In genomic region chr3:115401298-115401697, GRCh38 we compare ENCODE assay signal across 15 cellular contexts.
DNase-seq lines count a peak whose midpoint lies in the region; ATAC-seq and TF ChIP-seq lines count a peak whose summit lies in the region.
"Had no signal": no experiment of that assay in that cellular context is flagged by ENCODE, and none has a peak within 500 bp of the region (broad histone marks: within the 10 kb centered on the region; RNA-seq: fewer than 3 reads in every experiment).

No MANE protein-coding gene starts in this region.

- no peak overlapping the region for H3K4me3 Mint-ChIP-seq in progenitor cell of endocrine pancreas (ENCODE audit: low read depth)

- H3K9me3 ChIP-seq in ascending aorta = no peaks in the 10 kb centered on the region
- H3K9me3 ChIP-seq in smooth muscle cell (replicated peaks; ENCODE audit: low read depth) = no peaks in the 10 kb centered on the region
- H3K9me3 ChIP-seq in transverse colon = no peaks in the 10 kb centered on the region
- H3K9me3 ChIP-seq: colonic mucosa, lower lobe of right lung, pancreas, stomach had no signal

- H3K4me2 ChIP-seq in smooth muscle cell = peak overlapping the region; percentile 46

- H3K36me3 ChIP-seq in ascending aorta (no peaks in the 10 kb centered on the region), smooth muscle cell (ENCODE audit: low read depth) (no peaks in the 10 kb centered on the region), transverse colon (no peaks in the 10 kb centered on the region)
- H3K36me3 ChIP-seq: colonic mucosa, lower lobe of right lung, pancreas, stomach had no signal

- H3K4me1 ChIP-seq in ascending aorta = peaks cover 0 to 6% of the 10 kb centered on the region in 2 donors
- H3K4me1 ChIP-seq in smooth muscle cell (ENCODE audit: low read depth) = peaks cover 22% of the 10 kb centered on the region
- no peaks in the 10 kb centered on the region for H3K4me1 ChIP-seq in transverse colon
- H3K4me1 ChIP-seq: colonic mucosa, lower lobe of right lung, pancreas, stomach had no signal

- peak overlapping the region; percentile 74 for H3K9ac ChIP-seq in smooth muscle cell (ENCODE audit: low read depth)

- H3K9me3 Mint-ChIP-seq in progenitor cell of endocrine pancreas (ENCODE audit: low read depth) = no peaks in the 10 kb centered on the region

- intact Hi-C loops in ascending aorta (cut with DNase I) (loop anchor here (1.0 to 5.0 kb wide), 4 partner anchors 164 to 383 kb away; partner anchors contain the start of gene ZBTB20), left cardiac atrium (cut with DNase I) (no loop called here), transverse colon (cut with DNase I; ENCODE audit: low total_unique reads) (no loop called here)

- H4K20me1 ChIP-seq in smooth muscle cell (ENCODE audit: low read depth) = no peaks in the 10 kb centered on the region

- H3K4me1 Mint-ChIP-seq in progenitor cell of endocrine pancreas (ENCODE audit: low read depth) = no peaks in the 10 kb centered on the region

- in situ Hi-C loops in transverse colon (cut with MboI; ENCODE audit: low pct_ligation_motif_present in 1 of 4, low pct_unique_long_range_greater_than_20kb in 1 of 4, low sequenced_read_pairs in 3 of 4) = no loop called here

- no peak for TF ChIP-seq EP300 in transverse colon (IDR thresholded peaks at IDR 0.05; ENCODE audit: low read depth)

- peak; percentile 57 to 95 for ATAC-seq in left cardiac atrium
- ATAC-seq: lower lobe of right lung had no signal

- H3K27me3 ChIP-seq in ascending aorta = no peaks in the 10 kb centered on the region
- H3K27me3 ChIP-seq in smooth muscle cell (ENCODE audit: low read depth) = no peaks in the 10 kb centered on the region
- H3K27me3 ChIP-seq in transverse colon = no peaks in the 10 kb centered on the region
- H3K27me3 ChIP-seq: colonic mucosa, pancreas, stomach had no signal

- H3K79me2 ChIP-seq in smooth muscle cell (ENCODE audit: low read depth) = no peaks in the 10 kb centered on the region

- no peak overlapping the region for H3K27ac Mint-ChIP-seq in progenitor cell of endocrine pancreas

- 11% methylated on average over 2 of the region's 2 CpGs for WGBS in smooth muscle cell (ENCODE audit: low lambda C conversion rate)
- 73 to 84% methylated on average over 2 of the region's 2 CpGs for WGBS in transverse colon (ENCODE audit: low coverage in 1 of 2), 2 donors

- no peak for TF ChIP-seq CTCF in ascending aorta (IDR thresholded peaks at IDR 0.05)
- no peak for TF ChIP-seq CTCF in smooth muscle cell (IDR thresholded peaks at IDR 0.05; ENCODE audit: borderline replicate concordance, insufficient read depth, poor library complexity, severe bottlenecking)
- no peak for TF ChIP-seq CTCF in transverse colon (IDR thresholded peaks at IDR 0.05)
- TF ChIP-seq CTCF in progenitor cell of endocrine pancreas (IDR thresholded peaks at IDR 0.05; ENCODE audit: unreplicated experiment) = no peak

- H3K27me3 Mint-ChIP-seq in progenitor cell of endocrine pancreas = no peaks in the 10 kb centered on the region

- H3K36me3 Mint-ChIP-seq in progenitor cell of endocrine pancreas (ENCODE audit: insufficient read depth) = no peaks in the 10 kb centered on the region

- H3K27ac ChIP-seq in ascending aorta = peak overlapping the region; percentile 80 to 85
- peak overlapping the region; percentile 97 for H3K27ac ChIP-seq in smooth muscle cell (ENCODE audit: low read depth)
- no peak overlapping the region for H3K27ac ChIP-seq in transverse colon
- H3K27ac ChIP-seq: colonic mucosa, lower lobe of right lung, pancreas, stomach had no signal

- no peak overlapping the region for H2AFZ ChIP-seq in smooth muscle cell (ENCODE audit: low read depth)

- H3F3A ChIP-seq in smooth muscle cell (ENCODE audit: low read depth) = peaks cover 15% of the 10 kb centered on the region

- H3K4me3 ChIP-seq in ascending aorta (peak overlapping the region in 1 of 2 donors; percentile 13), smooth muscle cell (no peak overlapping the region), transverse colon (no peak overlapping the region)
- H3K4me3 ChIP-seq: colonic mucosa, lower lobe of right lung, pancreas, stomach had no signal

- DNase-seq in GM04503 (ENCODE audit: low read depth) (peak; percentile 48), ascending aorta (ENCODE audit: low spot score in 2 of 2) (peak in 1 of 2 donors; percentile 72), left cardiac atrium (no peak), smooth muscle cell (lab: John Stamatoyannopoulos, UW; ENCODE audit: unreplicated experiment) (no peak), transverse colon (no peak), NOMO-1 (lab: John Stamatoyannopoulos, UW; ENCODE audit: unreplicated experiment in 2 of 2) (no peak), progenitor cell of endocrine pancreas (ENCODE audit: low spot score, unreplicated experiment) (no peak)
- DNase-seq: activated CD4-positive, alpha-beta T cell treated with anti-CD3 and anti-CD28 coated beads, Interleukin-2, amount 50 U/mL, for 4 hours; activated effector memory CD4-positive, alpha-beta T cell treated with anti-CD3 and anti-CD28 coated beads, Interleukin-2, amount 50 U/mL, for 16 hours; colonic mucosa; COR-L47; lower lobe of right lung; OCI-M1; pancreas; stomach had no signal

- no peak for TF ChIP-seq POLR2A in transverse colon (IDR thresholded peaks at IDR 0.05)

Comparison
In these comparisons a context has a peak if more than half of its experiments do, and no peak if none do; other contexts are left out.
1. H3K27ac ChIP-seq: peak in ascending aorta (2 of 2) and smooth muscle cell (single experiment); none in transverse colon (0 of 4).